23 cellular contexts compared by ENCODE assay signal in the genomic region with DNA sequence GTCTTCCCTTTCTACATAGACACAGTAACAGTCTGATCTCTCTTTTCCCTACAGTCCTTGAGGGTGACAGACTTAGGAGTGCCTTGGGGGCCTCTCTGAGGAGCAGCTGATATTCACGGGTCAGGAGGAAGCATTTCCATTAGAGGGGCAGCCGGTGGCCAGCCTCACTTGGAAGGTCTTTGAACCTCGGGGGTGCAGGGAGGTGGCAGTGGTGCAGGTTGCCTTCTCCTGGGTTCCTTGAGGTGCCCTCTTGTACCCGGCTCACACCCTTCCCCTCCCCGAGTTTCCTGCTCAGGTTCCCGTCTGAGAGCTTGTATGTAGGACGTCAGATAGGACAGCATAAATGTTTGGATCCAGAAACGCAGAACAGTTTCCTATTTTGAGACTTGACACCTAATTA. TPM values are rescaled to one million over a fixed set of nuclear protein-coding genes. Genes with fewer than 3 reads are reported as not detected.
"Had no signal": no experiment of that assay in that cellular context is flagged by ENCODE, and none has a peak within 500 bp of the region (broad histone marks: within the 10 kb centered on the region; RNA-seq: fewer than 3 reads in every experiment).

No MANE protein-coding gene starts in this region.

- H3K9me3 Mint-ChIP-seq: activated naive CD8-positive, alpha-beta T cell treated with anti-CD3 and anti-CD28 coated beads, Interleukin-2, amount 10 ng/mL, durations not matched to agents 7 days and 5 days; mesothelial cell of epicardium; naive thymus-derived CD8-positive, alpha-beta T cell; stimulated activated effector memory CD8-positive, alpha-beta T cell treated with anti-CD3 and anti-CD28 coated beads, Interleukin-12 subunit alpha, Interleukin-12 subunit beta, amount 100 ng/mL, for 72 hours; stimulated activated naive CD8-positive, alpha-beta T cell treated with anti-CD3 and anti-CD28 coated beads, Interleukin-15, amount 100 ng/mL, for 72 hours; WTC11 had no signal

- H3K9me3 ChIP-seq: gastroesophageal sphincter, neutrophil, tibial artery had no signal

- H3K27ac Mint-ChIP-seq: activated naive CD8-positive, alpha-beta T cell treated with anti-CD3 and anti-CD28 coated beads, Interleukin-2, amount 10 ng/mL, durations not matched to agents 7 days and 5 days; mesothelial cell of epicardium; stimulated activated effector memory CD8-positive, alpha-beta T cell treated with anti-CD3 and anti-CD28 coated beads, Interleukin-12 subunit alpha, Interleukin-12 subunit beta, amount 100 ng/mL, for 72 hours; stimulated activated naive CD8-positive, alpha-beta T cell treated with anti-CD3 and anti-CD28 coated beads, Interleukin-15, amount 100 ng/mL, for 72 hours; WTC11 had no signal

- DNase-seq: activated CD4-positive, alpha-beta T cell treated with anti-CD3 and anti-CD28 coated beads, Interleukin-2, amount 50 U/mL, for 48 hours; activated naive CD8-positive, alpha-beta T cell treated with anti-CD3 and anti-CD28 coated beads, Interleukin-2, amount 10 ng/mL, durations not matched to agents 7 days and 5 days; head of caudate nucleus; hypothalamus; left ventricle myocardium superior; mammary epithelial cell; naive thymus-derived CD8-positive, alpha-beta T cell; stimulated activated CD4-positive, alpha-beta T cell treated with anti-CD3 and anti-CD28 coated beads, Interleukin-1b, Interleukin-23, amount 100 ng/mL, for 48 hours; stimulated activated naive CD8-positive, alpha-beta T cell treated with anti-CD3 and anti-CD28 coated beads, Interleukin-15, amount 100 ng/mL, for 72 hours; T-helper 1 cell; T-helper 9 cell; tibial artery had no signal

- H3K9ac ChIP-seq: parathyroid adenoma had no signal

- H3K36me3 ChIP-seq: cardiac muscle cell had no signal

- H3K27ac ChIP-seq: cardiac muscle cell, epithelial cell of prostate, gastroesophageal sphincter, neutrophil, parathyroid adenoma, skin epidermis, tibial artery had no signal

- H3K27me3 Mint-ChIP-seq: activated naive CD8-positive, alpha-beta T cell treated with anti-CD3 and anti-CD28 coated beads, Interleukin-2, amount 10 ng/mL, durations not matched to agents 7 days and 5 days; naive thymus-derived CD8-positive, alpha-beta T cell; stimulated activated naive CD8-positive, alpha-beta T cell treated with anti-CD3 and anti-CD28 coated beads, Interleukin-15, amount 100 ng/mL, for 72 hours had no signal

- H3K27me3 ChIP-seq: cardiac muscle cell, gastroesophageal sphincter, tibial artery had no signal

- ATAC-seq: gastroesophageal sphincter; left ventricle myocardium superior; naive thymus-derived CD8-positive, alpha-beta T cell; right cardiac atrium; stimulated activated effector memory CD8-positive, alpha-beta T cell treated with anti-CD3 and anti-CD28 coated beads, Interleukin-12 subunit alpha, Interleukin-12 subunit beta, amount 100 ng/mL, for 72 hours; stimulated activated naive CD8-positive, alpha-beta T cell treated with anti-CD3 and anti-CD28 coated beads, Interleukin-15, amount 100 ng/mL, for 72 hours; WTC11 had no signal

- H3K4me3 ChIP-seq: cardiac muscle cell, gastroesophageal sphincter, skin epidermis, tibial artery had no signal

RNA-seq across cellular contexts. Expression of a gene that starts 35.8 kb away (rescaled TPM):
- total RNA-seq: activated CD8-positive, alpha-beta memory T cell treated with anti-CD3 and anti-CD28 coated beads for 36 hours; activated naive CD8-positive, alpha-beta T cell treated with anti-CD3 and anti-CD28 coated beads, Interleukin-2, amount 10 ng/mL, durations not matched to agents 7 days and 5 days; mesothelial cell of epicardium; WTC11 had no signal
